20 cellular contexts compared by ENCODE assay signal in genomic region chr6:25423358-25423757, GRCh38.
"Had no signal": no experiment of that assay in that cellular context is flagged by ENCODE, and none has a peak within 500 bp of the region (broad histone marks: within the 10 kb centered on the region; RNA-seq: fewer than 3 reads in every experiment).

No MANE protein-coding gene starts in this region.

- H3K27me3 Mint-ChIP-seq: activated naive CD8-positive, alpha-beta T cell; activated T-cell treated with anti-CD3 and anti-CD28 coated beads, Interleukin-2, amount 50 U/mL, for 24 hours; effector memory CD8-positive, alpha-beta T cell; stimulated activated naive CD8-positive, alpha-beta T cell treated with anti-CD3 and anti-CD28 coated beads, Interleukin-15, Interleukin-2, amounts not matched to agents 100 ng/mL and 50 ng/mL, for 24 hours had no signal

- H3K36me3 ChIP-seq: adrenal gland, gastroesophageal sphincter, lower lobe of right lung, right lobe of liver, tibial nerve had no signal

- H3K9me3 Mint-ChIP-seq: activated T-cell treated with anti-CD3 and anti-CD28 coated beads, Interleukin-2, amount 50 U/mL, for 24 hours; activated T-helper 2 cell treated with anti-CD3 and anti-CD28 coated beads, Interferon-gamma antibody, Interleukin-2, Interleukin-4, amounts not matched to agents 10 μg/mL and 5 μg/mL and 100 μg/mL, durations not matched to agents 14 hours and 24 hours and 36 hours; effector memory CD8-positive, alpha-beta T cell; natural killer cell treated with Interleukin-12 subunit alpha and Interleukin-12 subunit beta and Interleukin-15 and Interleukin-18, amount 100 ng/mL, for 72 hours had no signal

- DNase-seq: activated naive CD4-positive, alpha-beta T cell; activated T-cell treated with anti-CD3 and anti-CD28 coated beads, Interleukin-2, amount 50 U/mL, for 24 hours; adrenal gland; central memory CD4-positive, alpha-beta T cell; effector memory CD8-positive, alpha-beta T cell; head of caudate nucleus; kidney; lower lobe of right lung; nucleus accumbens; right lobe of liver; stimulated activated CD4-positive, alpha-beta T cell treated with anti-CD3 and anti-CD28 coated beads, Interleukin-1b, Interleukin-23, amount 100 ng/mL, for 48 hours; substantia nigra had no signal

- ATAC-seq: effector memory CD8-positive, alpha-beta T cell; gastroesophageal sphincter; left lobe of liver; lower lobe of right lung; natural killer cell treated with Interleukin-12 subunit alpha and Interleukin-12 subunit beta and Interleukin-15 and Interleukin-18, amount 100 ng/mL, for 72 hours; right lobe of liver had no signal

- H3K27ac Mint-ChIP-seq: activated naive CD8-positive, alpha-beta T cell; activated T-cell treated with anti-CD3 and anti-CD28 coated beads, Interleukin-2, amount 50 U/mL, for 24 hours; activated T-helper 2 cell treated with anti-CD3 and anti-CD28 coated beads, Interferon-gamma antibody, Interleukin-2, Interleukin-4, amounts not matched to agents 10 μg/mL and 5 μg/mL and 100 μg/mL, durations not matched to agents 14 hours and 24 hours and 36 hours; natural killer cell treated with Interleukin-12 subunit alpha and Interleukin-12 subunit beta and Interleukin-15 and Interleukin-18, amount 100 ng/mL, for 72 hours; stimulated activated naive CD8-positive, alpha-beta T cell treated with anti-CD3 and anti-CD28 coated beads, Interleukin-15, Interleukin-2, amounts not matched to agents 100 ng/mL and 50 ng/mL, for 24 hours had no signal

- H3K4me3 ChIP-seq: adrenal gland, gastroesophageal sphincter, lower lobe of right lung, right lobe of liver, skin epidermis, tibial nerve had no signal

- H3K4me3 Mint-ChIP-seq: activated naive CD8-positive, alpha-beta T cell; activated T-cell treated with anti-CD3 and anti-CD28 coated beads, Interleukin-2, amount 50 U/mL, for 24 hours; effector memory CD8-positive, alpha-beta T cell; natural killer cell treated with Interleukin-12 subunit alpha and Interleukin-12 subunit beta and Interleukin-15 and Interleukin-18, amount 100 ng/mL, for 72 hours; stimulated activated naive CD8-positive, alpha-beta T cell treated with anti-CD3 and anti-CD28 coated beads, Interleukin-15, Interleukin-2, amounts not matched to agents 100 ng/mL and 50 ng/mL, for 24 hours had no signal

- H3K27ac ChIP-seq: adrenal gland, gastroesophageal sphincter, lower lobe of right lung, right lobe of liver, skin epidermis, tibial nerve had no signal

- H3K27me3 ChIP-seq: adrenal gland, gastroesophageal sphincter, right lobe of liver, tibial nerve had no signal

- H3K9me3 ChIP-seq: adrenal gland, lower lobe of right lung, right lobe of liver, tibial nerve had no signal

- H3K36me3 Mint-ChIP-seq: natural killer cell treated with Interleukin-12 subunit alpha and Interleukin-12 subunit beta and Interleukin-15 and Interleukin-18, amount 100 ng/mL, for 72 hours had no signal

- H3K4me1 ChIP-seq: adrenal gland, gastroesophageal sphincter, right lobe of liver, tibial nerve had no signal
